Comparison of ENCODE assay signal across 8 cellular contexts in the genomic region with DNA sequence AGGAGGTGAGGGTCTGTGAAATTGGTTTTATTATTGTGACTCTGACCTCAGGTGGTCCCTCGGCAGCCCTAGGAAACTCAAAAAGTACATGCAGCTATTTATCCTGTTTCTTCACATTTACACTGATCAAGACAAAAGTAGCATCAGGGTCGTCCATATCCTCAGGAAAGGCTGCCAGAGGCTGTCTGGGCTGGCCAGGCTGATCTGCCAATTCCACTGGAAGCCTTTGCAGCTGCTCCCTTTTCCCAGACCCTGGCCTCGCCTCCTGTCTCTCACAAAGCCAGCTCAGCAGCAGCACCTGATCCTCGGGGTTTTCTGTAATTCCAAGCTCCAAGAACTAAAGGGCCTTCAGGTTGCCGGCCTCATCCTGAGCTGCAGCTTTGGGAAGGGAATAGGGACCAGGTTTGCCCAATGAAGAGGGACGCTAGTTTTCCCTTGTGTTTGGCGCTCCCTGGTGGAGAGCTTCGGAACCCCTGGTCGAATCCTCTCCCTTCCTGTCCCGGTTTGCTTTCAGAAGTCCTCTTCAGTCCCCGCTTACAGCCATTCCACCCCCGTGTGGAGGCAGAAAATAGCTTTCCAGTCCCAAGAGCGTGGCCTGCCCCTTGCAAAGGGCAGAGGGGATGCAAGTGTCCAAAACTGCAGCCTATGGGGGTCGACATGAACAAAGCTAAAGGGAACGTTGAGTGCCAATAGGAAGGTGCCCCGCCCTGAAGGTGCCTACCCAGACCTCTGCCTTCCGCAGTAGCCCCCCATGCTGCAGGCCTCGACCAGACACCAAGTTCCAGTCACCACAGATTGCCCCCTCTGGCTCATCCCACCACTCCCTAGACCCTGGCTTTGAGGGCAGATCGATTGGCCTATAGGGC. TPM values are rescaled to one million over a fixed set of nuclear protein-coding genes. Genes with fewer than 3 reads are reported as not detected.
DNase-seq lines count a peak whose midpoint lies in the region; ATAC-seq and TF ChIP-seq lines count a peak whose summit lies in the region.

No MANE protein-coding gene starts in this region.

- no peak overlapping the region for H3K4me3 ChIP-seq in CD4-positive, alpha-beta memory T cell (ENCODE audit: low read length in 2 of 2)
- H3K4me3 ChIP-seq in SJSA1: no peak overlapping the region
- H3K4me3 ChIP-seq in uterus: no peak overlapping the region

- POLR2A ChIA-PET in CD4-positive, alpha-beta memory T cell (lab: Charles Lee; ENCODE audit: partially characterized antibody): no interaction called here

- no peaks in the 10 kb centered on the region for H3K36me3 ChIP-seq in CD4-positive, alpha-beta memory T cell (ENCODE audit: insufficient read depth, low read length)
- no peaks in the 10 kb centered on the region for H3K36me3 ChIP-seq in SJSA1
- H3K36me3 ChIP-seq in uterus: no peaks in the 10 kb centered on the region

- H3K27me3 Mint-ChIP-seq in CD4-positive, alpha-beta memory T cell: peaks cover 2 to 3% of the 10 kb centered on the region in 2 donors

- H3K4me1 Mint-ChIP-seq in CD4-positive, alpha-beta memory T cell: peaks cover 1 to 4% (median 3%) of the 10 kb centered on the region in 4 donors

- peak; percentile 59 to 64 for ATAC-seq in activated naive CD4-positive, alpha-beta T cell treated with anti-CD3 and anti-CD28 coated beads, Interleukin-2, amount 50 U/mL, for 72 hours
- ATAC-seq in Right ventricle myocardium inferior (peak; percentile 84), GM18505 (IDR thresholded peaks at IDR 0.05; ENCODE audit: unreplicated experiment) (no peak)

- CTCF ChIA-PET in CD4-positive, alpha-beta memory T cell (lab: Charles Lee; ENCODE audit: partially characterized antibody): interaction anchor here (0.7 to 3.0 kb wide), 30 partner anchors 9 to 726 kb away, joined by 3 to 24 read pairs (median 4); no protein-coding TSS in a partner anchor

- H3K27me3 ChIP-seq in CD4-positive, alpha-beta memory T cell (ENCODE audit: insufficient read depth, low read length): no peaks in the 10 kb centered on the region
- H3K27me3 ChIP-seq in SJSA1 (replicated peaks) (no peaks in the 10 kb centered on the region), uterus (no peaks in the 10 kb centered on the region)

- peaks cover 5% of the 10 kb centered on the region for H3K4me1 ChIP-seq in CD4-positive, alpha-beta memory T cell (ENCODE audit: insufficient read depth, low read length)
- no peaks in the 10 kb centered on the region for H3K4me1 ChIP-seq in SJSA1 (replicated peaks)
- no peaks in the 10 kb centered on the region for H3K4me1 ChIP-seq in uterus

- no peaks in the 10 kb centered on the region for H3K9me3 ChIP-seq in CD4-positive, alpha-beta memory T cell (ENCODE audit: control insufficient read depth in 1 of 2, low read length in 2 of 2)
- H3K9me3 ChIP-seq in SJSA1 (replicated peaks) (no peaks in the 10 kb centered on the region; the same call in 1 of the 2 replicates), uterus (no peaks in the 10 kb centered on the region)

- no peak overlapping the region for H3K27ac ChIP-seq in CD4-positive, alpha-beta memory T cell (ENCODE audit: low read depth, low read length)
- H3K27ac ChIP-seq in SJSA1: no peak overlapping the region
- H3K27ac ChIP-seq in uterus: no peak overlapping the region

- H3K36me3 Mint-ChIP-seq in CD4-positive, alpha-beta memory T cell: no peaks in the 10 kb centered on the region
- no peaks in the 10 kb centered on the region for H3K36me3 Mint-ChIP-seq in activated naive CD4-positive, alpha-beta T cell treated with anti-CD3 and anti-CD28 coated beads, Interleukin-2, amount 50 U/mL, for 72 hours

- intact Hi-C loops in CD4-positive, alpha-beta memory T cell (cut with micrococcal nuclease): loop anchor here (2.0 kb wide), 2 partner anchors 213 to 375 kb away; no protein-coding TSS in a partner anchor
- intact Hi-C loops in Right ventricle myocardium inferior (cut with DNase I): loop anchor here (2.0 kb wide), 1 partner anchor 375 kb away; no protein-coding TSS in a partner anchor
- intact Hi-C loops in posterior vena cava (cut with DNase I): loop anchor here in 1 of 2 donors (5.0 kb wide), 1 partner anchor 373 kb away; no protein-coding TSS in a partner anchor
- intact Hi-C loops in uterus (cut with DNase I; ENCODE audit: low total_unique reads): no loop called here

- TF ChIP-seq POLR2A in uterus (IDR thresholded peaks at IDR 0.05) (no peak), GM18505 (IDR thresholded peaks at IDR 0.05; ENCODE audit: borderline replicate concordance, extremely low read depth, insufficient read depth, insufficient read length) (no peak)

- peak overlapping the region in 1 of 7 donors; percentile 15 for H3K27ac Mint-ChIP-seq in CD4-positive, alpha-beta memory T cell
- no peak overlapping the region for H3K27ac Mint-ChIP-seq in activated naive CD4-positive, alpha-beta T cell treated with anti-CD3 and anti-CD28 coated beads, Interleukin-2, amount 50 U/mL, for 72 hours

- no peaks in the 10 kb centered on the region for H3K9me3 Mint-ChIP-seq in CD4-positive, alpha-beta memory T cell
- H3K9me3 Mint-ChIP-seq in activated naive CD4-positive, alpha-beta T cell treated with anti-CD3 and anti-CD28 coated beads, Interleukin-2, amount 50 U/mL, for 72 hours: no peaks in the 10 kb centered on the region

- DNase-seq in CD4-positive, alpha-beta memory T cell: peak; percentile 31 to 50 (median 39)
- DNase-seq in HT-29 (ENCODE audit: low spot score): peak; percentile 70
- peak; percentile 66 to 72 for DNase-seq in SJSA1 (ENCODE audit: low read depth in 1 of 2, low spot score in 2 of 2)
- DNase-seq in activated naive CD4-positive, alpha-beta T cell treated with anti-CD3 and anti-CD28 coated beads, Interleukin-2, amount 50 U/mL, for 72 hours (ENCODE audit: low spot score in 2 of 2): peak in 1 of 2 donors; percentile 73
- peak; percentile 76 for DNase-seq in Right ventricle myocardium inferior (ENCODE audit: missing footprints)
- DNase-seq in posterior vena cava (ENCODE audit: low spot score): peak; percentile 95
- DNase-seq in uterus: peak; percentile 68 to 79

- TF ChIP-seq CTCF in uterus (IDR thresholded peaks at IDR 0.05): peak; percentile 69 to 76 (median 74)

- no peak overlapping the region for H3K4me3 Mint-ChIP-seq in CD4-positive, alpha-beta memory T cell

RNA-seq across cellular contexts. Expression of gene MFSD6L, which starts 13.4 kb away (rescaled TPM):
- not detected for total RNA-seq in CD4-positive, alpha-beta memory T cell
- polyA plus RNA-seq in CD4-positive, alpha-beta memory T cell: under 1 TPM in 1 of 2 donors, not detected in 1; 0.14 TPM
- not detected in 2 replicates for total RNA-seq in HT-29 (2014; rRNA removed; shearing (Covaris generic))
- not detected in 2 replicates for total RNA-seq in SJSA1 (2014; rRNA removed; shearing (Covaris generic))
- under 1 TPM; 0.16 to 0.62 TPM for total RNA-seq in activated naive CD4-positive, alpha-beta T cell treated with anti-CD3 and anti-CD28 coated beads, Interleukin-2, amount 50 U/mL, for 72 hours
- total RNA-seq in Right ventricle myocardium inferior: 0.11 TPM
- under 1 TPM in 1 of 2 donors, not detected in 1; 0.19 TPM for total RNA-seq in posterior vena cava
- 1 to 10 TPM in 1 of 4 donors, not detected in 3; 2.4 TPM for total RNA-seq in uterus

RNA-seq across cellular contexts. Expression of gene SPDYE4, which starts 27.4 kb away (rescaled TPM):
- total RNA-seq in CD4-positive, alpha-beta memory T cell: not detected
- polyA plus RNA-seq in CD4-positive, alpha-beta memory T cell: not detected
- not detected in 2 replicates for total RNA-seq in HT-29 (2014; rRNA removed; shearing (Covaris generic))
- total RNA-seq in SJSA1 (2014; rRNA removed; shearing (Covaris generic)): 0.25 TPM in 1 of 2 replicates, not detected in the other
- total RNA-seq in activated naive CD4-positive, alpha-beta T cell treated with anti-CD3 and anti-CD28 coated beads, Interleukin-2, amount 50 U/mL, for 72 hours: not detected
- total RNA-seq in Right ventricle myocardium inferior (not detected), posterior vena cava (not detected), uterus (not detected)

RNA-seq across cellular contexts. Expression of gene CCDC42, which starts 41.1 kb away (rescaled TPM):
- total RNA-seq in CD4-positive, alpha-beta memory T cell: under 1 TPM; 0.32 to 0.64 TPM
- polyA plus RNA-seq in CD4-positive, alpha-beta memory T cell: not detected
- total RNA-seq in HT-29 (2014; rRNA removed; shearing (Covaris generic)): not detected in 2 replicates
- not detected in 2 replicates for total RNA-seq in SJSA1 (2014; rRNA removed; shearing (Covaris generic))
- total RNA-seq in activated naive CD4-positive, alpha-beta T cell treated with anti-CD3 and anti-CD28 coated beads, Interleukin-2, amount 50 U/mL, for 72 hours: not detected
- not detected for total RNA-seq in Right ventricle myocardium inferior
- not detected for total RNA-seq in posterior vena cava
- not detected for total RNA-seq in uterus
